In genomic region chr15:80506494-80506893, GRCh38 we compare ENCODE assay signal across 18 cellular contexts.
DNase-seq lines count a peak whose midpoint lies in the region; ATAC-seq, FAIRE-seq and TF ChIP-seq lines count a peak whose summit lies in the region.
"Had no signal": no experiment of that assay in that cellular context is flagged by ENCODE, and none has a peak within 500 bp of the region (broad histone marks: within the 10 kb centered on the region; RNA-seq: fewer than 3 reads in every experiment).

No MANE protein-coding gene starts in this region.

- no peaks in the 10 kb centered on the region for H3K36me3 ChIP-seq in astrocyte (ENCODE audit: insufficient read depth, low read length)
- H3K36me3 ChIP-seq in fibroblast of lung (ENCODE audit: control insufficient read depth, insufficient read depth, low read length): peaks cover 2% of the 10 kb centered on the region
- H3K36me3 ChIP-seq: BE2C, HAP-1 had no signal

- no peak for TF ChIP-seq CTCF in astrocyte (IDR thresholded peaks at IDR 0.05; ENCODE audit: insufficient read depth, low read depth, low read length)
- no peak for TF ChIP-seq CTCF in fibroblast of lung (conservative IDR thresholded peaks at IDR 0.05 in 1 of 2, IDR thresholded peaks at IDR 0.05 in 1 of 2; ENCODE audit: low read depth in 1 of 2, low read length in 2 of 2)
- TF ChIP-seq CTCF in GM13977 (IDR thresholded peaks at IDR 0.05; ENCODE audit: extremely low read depth, insufficient read depth, missing control alignments): no peak

- H3K9ac ChIP-seq in astrocyte (ENCODE audit: low read length) (no peak overlapping the region), fibroblast of lung (ENCODE audit: insufficient read depth, low read length) (peak overlapping the region; percentile 34)

- H3K4me1 ChIP-seq in astrocyte (ENCODE audit: insufficient read depth, low read length) (peaks cover 12% of the 10 kb centered on the region), fibroblast of lung (ENCODE audit: control insufficient read depth, extremely low read depth, insufficient read depth, low read length) (peaks cover 18% of the 10 kb centered on the region)
- H3K4me1 ChIP-seq: BE2C, HAP-1 had no signal

- intact Hi-C loops in Right ventricle myocardium superior (cut with DNase I): no loop called here

- ATAC-seq in HG03280 (IDR thresholded peaks at IDR 0.05; ENCODE audit: unreplicated experiment) (no peak), Right ventricle myocardium superior (ENCODE audit: poor library complexity) (no peak)
- ATAC-seq: K562 had no signal

- no peak overlapping the region for H3K27ac Mint-ChIP-seq in astrocyte (ENCODE audit: unreplicated experiment)
- H3K27ac Mint-ChIP-seq: CD4-positive, CD25-positive, alpha-beta regulatory T cell; CD8-positive, alpha-beta memory T cell had no signal

- in situ Hi-C loops in GM13977 (cut with MboI; ENCODE audit: low pct_unique_long_range_greater_than_20kb, low sequenced_read_pairs, unreplicated experiment): no loop called here

- no peaks in the 10 kb centered on the region for H3K4me1 Mint-ChIP-seq in astrocyte (ENCODE audit: low read depth, unreplicated experiment)
- H3K4me1 Mint-ChIP-seq: CD8-positive, alpha-beta memory T cell had no signal

- H3K27me3 ChIP-seq in astrocyte (ENCODE audit: insufficient read depth, low read length): no peaks in the 10 kb centered on the region
- no peaks in the 10 kb centered on the region for H3K27me3 ChIP-seq in fibroblast of lung (ENCODE audit: control insufficient read depth, insufficient read depth, low read length)
- H3K27me3 ChIP-seq: BE2C had no signal

- no peaks in the 10 kb centered on the region for H3K27me3 Mint-ChIP-seq in astrocyte (ENCODE audit: low read depth, unreplicated experiment)
- H3K27me3 Mint-ChIP-seq: CD4-positive, CD25-positive, alpha-beta regulatory T cell had no signal

- no peak for DNase-seq in HTR-8/SVneo (ENCODE audit: insufficient read length, low spot score)
- no peak for DNase-seq in astrocyte (ENCODE audit: low read depth)
- no peak for DNase-seq in fibroblast of lung (ENCODE audit: low read depth in 2 of 2)
- DNase-seq in GM13977 (ENCODE audit: low spot score): no peak
- no peak for DNase-seq in NCI-H146 (lab: John Stamatoyannopoulos, UW)
- no peak for DNase-seq in Right ventricle myocardium superior
- DNase-seq: BE2C; C1 segment of cervical spinal cord; CD4-positive, CD25-positive, alpha-beta regulatory T cell; CD8-positive, alpha-beta memory T cell; COR-L47; DMS79; GDM1 had no signal

- H4K20me1 ChIP-seq in astrocyte (ENCODE audit: insufficient read depth, low read length) (no peaks in the 10 kb centered on the region), fibroblast of lung (ENCODE audit: control insufficient read depth, extremely low read depth, insufficient read depth, low read length) (no peaks in the 10 kb centered on the region)

- H3K27ac ChIP-seq in astrocyte (ENCODE audit: low read depth, low read length) (peak overlapping the region; percentile 6), fibroblast of lung (ENCODE audit: insufficient read depth, low read length) (peak overlapping the region; percentile 87)

- H3K79me2 ChIP-seq in astrocyte (ENCODE audit: insufficient read depth, low read length) (no peaks in the 10 kb centered on the region), fibroblast of lung (ENCODE audit: control insufficient read depth, insufficient read depth, low read length) (no peaks in the 10 kb centered on the region)

- H3K36me3 Mint-ChIP-seq in astrocyte (ENCODE audit: low read depth, unreplicated experiment): peaks cover 1% of the 10 kb centered on the region
- H3K36me3 Mint-ChIP-seq: CD8-positive, alpha-beta memory T cell had no signal

- no peak overlapping the region for H3K4me3 Mint-ChIP-seq in astrocyte (ENCODE audit: unreplicated experiment)
- H3K4me3 Mint-ChIP-seq: CD4-positive, CD25-positive, alpha-beta regulatory T cell; CD8-positive, alpha-beta memory T cell had no signal

- H3K4me2 ChIP-seq in astrocyte (ENCODE audit: low read length) (no peak overlapping the region), fibroblast of lung (ENCODE audit: extremely low read depth, insufficient read depth, low read length) (no peak overlapping the region)

- H2AFZ ChIP-seq in astrocyte (ENCODE audit: low read depth, low read length) (no peak overlapping the region), fibroblast of lung (ENCODE audit: low read length) (no peak overlapping the region)

- no peak overlapping the region for H3K4me3 ChIP-seq in astrocyte (ENCODE audit: insufficient read depth, low read depth, low read length)
- no peak overlapping the region for H3K4me3 ChIP-seq in fibroblast of lung (replicated peaks in 1 of 4; ENCODE audit: control extremely low read depth in 1 of 4, insufficient read depth in 1 of 4, low read depth in 3 of 4, low read length in 4 of 4)
- H3K4me3 ChIP-seq: HAP-1, K562 had no signal

- peaks cover 5% of the 10 kb centered on the region for H3K9me3 Mint-ChIP-seq in astrocyte (ENCODE audit: unreplicated experiment)

- FAIRE-seq in HTR-8/SVneo (lab: Jason Lieb, UNC): peak; percentile 9
- no peak for FAIRE-seq in astrocyte (lab: Jason Lieb, UNC)
- FAIRE-seq: D721Med, GM12892, K562 had no signal

- H3K9me3 ChIP-seq in astrocyte (ENCODE audit: insufficient read depth, low read depth, low read length): no peaks in the 10 kb centered on the region
- no peaks in the 10 kb centered on the region for H3K9me3 ChIP-seq in fibroblast of lung (ENCODE audit: control insufficient read depth, insufficient read depth, low read depth, low read length)
- H3K9me3 ChIP-seq: BE2C, HAP-1 had no signal
